Comparison of ENCODE assay signal across 9 cellular contexts in the genomic region with DNA sequence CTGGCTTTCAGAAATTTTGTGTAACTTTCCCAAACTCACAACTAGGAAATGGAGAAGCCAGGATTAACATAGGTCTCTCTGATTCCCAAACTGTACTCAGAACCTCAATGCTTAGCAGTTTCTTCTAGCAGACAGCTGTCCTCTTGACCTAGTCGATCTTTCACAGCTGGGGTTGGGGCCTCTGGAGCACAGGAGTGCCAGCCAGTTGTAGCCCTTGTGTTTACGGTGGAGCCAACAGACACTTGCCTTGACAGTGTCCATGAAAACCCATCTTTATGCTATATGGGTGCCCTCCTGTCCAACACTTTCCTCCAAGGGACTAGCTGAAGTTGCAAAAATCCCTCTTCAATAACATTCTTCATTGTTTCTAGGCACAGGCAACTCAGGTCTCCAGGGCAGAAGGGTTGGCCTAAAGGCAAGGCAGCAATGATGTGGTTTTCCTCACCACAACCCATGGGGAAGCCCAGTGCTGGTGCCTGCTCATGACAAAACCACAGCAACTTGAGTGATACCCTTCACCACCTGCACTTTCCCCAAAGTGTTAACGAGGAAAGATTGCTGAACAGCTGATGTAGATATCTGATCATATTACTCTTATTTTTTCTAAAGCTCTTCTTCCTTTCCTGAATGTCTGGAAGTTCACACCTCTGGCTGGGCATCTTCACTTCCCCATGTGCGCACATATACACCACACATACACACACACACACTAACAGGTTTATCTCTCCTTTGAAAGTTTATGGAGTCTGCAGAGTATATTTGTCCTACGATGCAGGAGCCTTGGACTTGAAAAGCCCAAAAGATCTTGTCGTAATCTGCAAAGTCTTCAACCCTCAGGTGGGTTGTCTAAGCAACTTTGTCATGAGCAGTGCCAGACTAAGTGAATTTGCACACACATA. TPM values are rescaled to one million over a fixed set of nuclear protein-coding genes. Genes with fewer than 3 reads are reported as not detected.
DNase-seq lines count a peak whose midpoint lies in the region; ATAC-seq and TF ChIP-seq lines count a peak whose summit lies in the region.
"Had no signal": no experiment of that assay in that cellular context is flagged by ENCODE, and none has a peak within 500 bp of the region (broad histone marks: within the 10 kb centered on the region; RNA-seq: fewer than 3 reads in every experiment).

No MANE protein-coding gene starts in this region.

- DNase-seq in activated effector memory CD4-positive, alpha-beta T cell treated with anti-CD3 and anti-CD28 coated beads, Interleukin-2, amount 50 U/mL, for 16 hours, result peak; percentile 63
- no peak for DNase-seq in activated effector memory CD4-positive, alpha-beta T cell treated with Interleukin-2 at 50 U/mL for 16 hours
- DNase-seq in activated T-helper 2 cell treated with anti-CD3 and anti-CD28 coated beads, Interferon-gamma antibody, Interleukin-2, Interleukin-4, amounts not matched to agents 10 μg/mL and 5 μg/mL and 100 μg/mL, durations not matched to agents 14 hours and 24 hours and 36 hours (ENCODE audit: low spot score), result peak; percentile 33
- peak; percentile 38 to 65 for DNase-seq in stimulated activated effector memory CD8-positive, alpha-beta T cell treated with anti-CD3 and anti-CD28 coated beads, Interleukin-12 subunit alpha, Interleukin-12 subunit beta, amount 100 ng/mL, for 72 hours (ENCODE audit: low spot score in 2 of 2)
- DNase-seq in Caco-2 (no peak), NCI-H1105 treated with DMSO at 0.1 percent for 48 hours (lab: John Stamatoyannopoulos, UW) (no peak), ACHN (no peak)

- in situ Hi-C loops in ACHN (cut with HindIII; ENCODE audit: low pct_ligation_motif_present, low pct_unique_long_range_greater_than_20kb, low sequenced_read_pairs), result no loop called here

- H3K27me3 Mint-ChIP-seq in activated T-helper 2 cell treated with anti-CD3 and anti-CD28 coated beads, Interferon-gamma antibody, Interleukin-2, Interleukin-4, amounts not matched to agents 10 μg/mL and 5 μg/mL and 100 μg/mL, durations not matched to agents 14 hours and 24 hours and 36 hours (ENCODE audit: low read depth), result peaks cover 44% of the 10 kb centered on the region
- H3K27me3 Mint-ChIP-seq in Caco-2 (ENCODE audit: insufficient read depth, unreplicated experiment), result peaks cover 2% of the 10 kb centered on the region

- no TSS peak for BruUV-seq in Caco-2 (replicated peaks; lab: Mats Ljungman, UMichigan)

- POLR2A ChIA-PET in Caco-2 (lab: Charles Lee), result no interaction called here

- no peak for TF ChIP-seq CTCF in Caco-2 (IDR thresholded peaks at IDR 0.05; ENCODE audit: insufficient read depth in 1 of 2, low read depth in 1 of 2, low read length in 1 of 2, severe bottlenecking in 1 of 2, unreplicated experiment in 1 of 2)

- intact Hi-C loops in activated T-helper 2 cell treated with anti-CD3 and anti-CD28 coated beads, Interferon-gamma antibody, Interleukin-2, Interleukin-4, amounts not matched to agents 10 μg/mL and 5 μg/mL and 100 μg/mL, durations not matched to agents 14 hours and 24 hours and 36 hours (cut with micrococcal nuclease), result no loop called here
- intact Hi-C loops in Caco-2 (cut with micrococcal nuclease; ENCODE audit: unreplicated experiment), result no loop called here

- H3K27me3 ChIP-seq in Caco-2 (replicated peaks; ENCODE audit: control insufficient read depth, insufficient read depth, low read length), result no peaks in the 10 kb centered on the region

- H3K4me1 Mint-ChIP-seq in activated T-helper 2 cell treated with anti-CD3 and anti-CD28 coated beads, Interferon-gamma antibody, Interleukin-2, Interleukin-4, amounts not matched to agents 10 μg/mL and 5 μg/mL and 100 μg/mL, durations not matched to agents 14 hours and 24 hours and 36 hours (ENCODE audit: low read depth), result peaks cover 9% of the 10 kb centered on the region
- peaks cover 14% of the 10 kb centered on the region for H3K4me1 Mint-ChIP-seq in stimulated activated effector memory CD8-positive, alpha-beta T cell treated with anti-CD3 and anti-CD28 coated beads, Interleukin-12 subunit alpha, Interleukin-12 subunit beta, amount 100 ng/mL, for 72 hours
- H3K4me1 Mint-ChIP-seq in Caco-2 (ENCODE audit: low read depth, unreplicated experiment), result no peaks in the 10 kb centered on the region

- no peak overlapping the region for H3K4me3 ChIP-seq in Caco-2 (ENCODE audit: low read depth, low read length)

- CTCF ChIA-PET in Caco-2 (lab: Charles Lee), result no interaction called here

- H3K9me3 ChIP-seq in Caco-2, result no peaks in the 10 kb centered on the region

- H3K36me3 ChIP-seq in Caco-2 (ENCODE audit: control insufficient read depth, insufficient read depth, low read length), result no peaks in the 10 kb centered on the region

- H3K4me3 Mint-ChIP-seq in activated T-helper 2 cell treated with anti-CD3 and anti-CD28 coated beads, Interferon-gamma antibody, Interleukin-2, Interleukin-4, amounts not matched to agents 10 μg/mL and 5 μg/mL and 100 μg/mL, durations not matched to agents 14 hours and 24 hours and 36 hours (ENCODE audit: low read depth), result no peak overlapping the region
- H3K4me3 Mint-ChIP-seq in stimulated activated effector memory CD8-positive, alpha-beta T cell treated with anti-CD3 and anti-CD28 coated beads, Interleukin-12 subunit alpha, Interleukin-12 subunit beta, amount 100 ng/mL, for 72 hours, result no peak overlapping the region
- no peak overlapping the region for H3K4me3 Mint-ChIP-seq in Caco-2 (ENCODE audit: unreplicated experiment)

- H3K36me3 Mint-ChIP-seq in activated T-helper 2 cell treated with anti-CD3 and anti-CD28 coated beads, Interferon-gamma antibody, Interleukin-2, Interleukin-4, amounts not matched to agents 10 μg/mL and 5 μg/mL and 100 μg/mL, durations not matched to agents 14 hours and 24 hours and 36 hours (ENCODE audit: low read depth), result no peaks in the 10 kb centered on the region
- no peaks in the 10 kb centered on the region for H3K36me3 Mint-ChIP-seq in stimulated activated effector memory CD8-positive, alpha-beta T cell treated with anti-CD3 and anti-CD28 coated beads, Interleukin-12 subunit alpha, Interleukin-12 subunit beta, amount 100 ng/mL, for 72 hours
- H3K36me3 Mint-ChIP-seq in Caco-2 (ENCODE audit: insufficient read depth, unreplicated experiment), result no peaks in the 10 kb centered on the region

- H3K9me3 Mint-ChIP-seq in activated T-helper 2 cell treated with anti-CD3 and anti-CD28 coated beads, Interferon-gamma antibody, Interleukin-2, Interleukin-4, amounts not matched to agents 10 μg/mL and 5 μg/mL and 100 μg/mL, durations not matched to agents 14 hours and 24 hours and 36 hours, result no peaks in the 10 kb centered on the region
- H3K9me3 Mint-ChIP-seq in stimulated activated effector memory CD8-positive, alpha-beta T cell treated with anti-CD3 and anti-CD28 coated beads, Interleukin-12 subunit alpha, Interleukin-12 subunit beta, amount 100 ng/mL, for 72 hours, result no peaks in the 10 kb centered on the region
- no peaks in the 10 kb centered on the region for H3K9me3 Mint-ChIP-seq in Caco-2 (ENCODE audit: unreplicated experiment)

- no peak overlapping the region for H3K27ac Mint-ChIP-seq in activated T-helper 2 cell treated with anti-CD3 and anti-CD28 coated beads, Interferon-gamma antibody, Interleukin-2, Interleukin-4, amounts not matched to agents 10 μg/mL and 5 μg/mL and 100 μg/mL, durations not matched to agents 14 hours and 24 hours and 36 hours
- H3K27ac Mint-ChIP-seq in stimulated activated effector memory CD8-positive, alpha-beta T cell treated with anti-CD3 and anti-CD28 coated beads, Interleukin-12 subunit alpha, Interleukin-12 subunit beta, amount 100 ng/mL, for 72 hours, result peak overlapping the region; percentile 4
- no peak overlapping the region for H3K27ac Mint-ChIP-seq in Caco-2 (ENCODE audit: unreplicated experiment)

- ATAC-seq in HG03521 (IDR thresholded peaks at IDR 0.05; ENCODE audit: unreplicated experiment), result peak; percentile 62
- peak; percentile 100 for ATAC-seq in stimulated activated effector memory CD8-positive, alpha-beta T cell treated with anti-CD3 and anti-CD28 coated beads, Interleukin-12 subunit alpha, Interleukin-12 subunit beta, amount 100 ng/mL, for 72 hours

- H3K4me1 ChIP-seq in Caco-2, result no peaks in the 10 kb centered on the region

RNA-seq across cellular contexts. Expression of a gene that starts 11.0 kb away (rescaled TPM):
- total RNA-seq in activated T-helper 2 cell treated with anti-CD3 and anti-CD28 coated beads, Interferon-gamma antibody, Interleukin-2, Interleukin-4, amounts not matched to agents 10 μg/mL and 5 μg/mL and 100 μg/mL, durations not matched to agents 14 hours and 24 hours and 36 hours, result not detected in 2 replicates
- total RNA-seq in Caco-2 (2022), result 6.7 and 9.5 TPM in 2 replicates
- total RNA-seq: HT1080 had no signal

RNA-seq across cellular contexts. Expression of a gene that starts 40.3 kb away (rescaled TPM):
- total RNA-seq in activated T-helper 2 cell treated with anti-CD3 and anti-CD28 coated beads, Interferon-gamma antibody, Interleukin-2, Interleukin-4, amounts not matched to agents 10 μg/mL and 5 μg/mL and 100 μg/mL, durations not matched to agents 14 hours and 24 hours and 36 hours, result not detected in 2 replicates
- 0.12 TPM in 1 of 2 replicates, not detected in the other for total RNA-seq in Caco-2 (2022)

Comparison
In these comparisons a context has a peak if more than half of its experiments do, and no peak if none do; other contexts are left out.
1. DNase-seq: peak in activated effector memory CD4-positive, alpha-beta T cell treated with anti-CD3 and anti-CD28 coated beads, Interleukin-2, amount 50 U/mL, for 16 hours (single experiment), activated T-helper 2 cell treated with anti-CD3 and anti-CD28 coated beads, Interferon-gamma antibody, Interleukin-2, Interleukin-4, amounts not matched to agents 10 μg/mL and 5 μg/mL and 100 μg/mL, durations not matched to agents 14 hours and 24 hours and 36 hours (single experiment) and stimulated activated effector memory CD8-positive, alpha-beta T cell treated with anti-CD3 and anti-CD28 coated beads, Interleukin-12 subunit alpha, Interleukin-12 subunit beta, amount 100 ng/mL, for 72 hours (2 of 2); none in activated effector memory CD4-positive, alpha-beta T cell treated with Interleukin-2 at 50 U/mL for 16 hours (single experiment), Caco-2 (0 of 2), NCI-H1105 treated with DMSO at 0.1 percent for 48 hours (single experiment) and ACHN (single experiment).